ENCODE assay signal across 13 cellular contexts in genomic region chr16:57038151-57038550, GRCh38. TPM values are rescaled to one million over a fixed set of nuclear protein-coding genes. Genes with fewer than 3 reads are reported as not detected.
DNase-seq lines count a peak whose midpoint lies in the region; ATAC-seq and TF ChIP-seq lines count a peak whose summit lies in the region.
"Had no signal": no experiment of that assay in that cellular context is flagged by ENCODE, and none has a peak within 500 bp of the region (broad histone marks: within the 10 kb centered on the region; RNA-seq: fewer than 3 reads in every experiment).

No MANE protein-coding gene starts in this region.

- peaks cover 92% of the 10 kb centered on the region for H3K4me1 Mint-ChIP-seq in activated CD8-positive, alpha-beta T cell treated with anti-CD3 and anti-CD28 coated beads for 36 hours (ENCODE audit: low read depth)

- no peak for ATAC-seq in activated CD8-positive, alpha-beta T cell treated with anti-CD3 and anti-CD28 coated beads for 36 hours
- ATAC-seq in Right ventricle myocardium inferior: no peak

- peaks cover 74% of the 10 kb centered on the region for H3K36me3 Mint-ChIP-seq in activated CD8-positive, alpha-beta T cell treated with anti-CD3 and anti-CD28 coated beads for 36 hours (ENCODE audit: low read depth)

- H3K4me3 ChIP-seq in ACC112 (ENCODE audit: low read depth, low read length) (no peak overlapping the region), foreskin fibroblast (ENCODE audit: low read depth in 1 of 2, low read length in 2 of 2) (no peak overlapping the region)
- H3K4me3 ChIP-seq: coronary artery, thoracic aorta had no signal

- no peak overlapping the region for H2AFZ ChIP-seq in ACC112 (ENCODE audit: low read length, unreplicated experiment)

- intact Hi-C loops in activated CD8-positive, alpha-beta T cell treated with anti-CD3 and anti-CD28 coated beads for 36 hours (cut with micrococcal nuclease): no loop called here
- intact Hi-C loops in Right ventricle myocardium inferior (cut with DNase I): no loop called here

- H3K27me3 ChIP-seq in ACC112 (ENCODE audit: insufficient read depth, low read length): no peaks in the 10 kb centered on the region

- H3K27ac Mint-ChIP-seq in activated CD8-positive, alpha-beta T cell treated with anti-CD3 and anti-CD28 coated beads for 36 hours: peak overlapping the region; percentile 99

- DNase-seq in ELR (ENCODE audit: low read depth): peak; percentile 82
- DNase-seq in activated CD8-positive, alpha-beta T cell treated with anti-CD3 and anti-CD28 coated beads for 36 hours: no peak
- peak; percentile 68 to 75 for DNase-seq in foreskin fibroblast
- no peak for DNase-seq in stimulated activated CD4-positive, alpha-beta T cell treated with anti-CD3 and anti-CD28 coated beads, Interleukin-2, amount 100 ng/mL, for 48 hours
- no peak for DNase-seq in NCI-H146 (lab: John Stamatoyannopoulos, UW)
- DNase-seq in GM10266 (ENCODE audit: extremely low spot score): no peak
- DNase-seq in Right ventricle myocardium inferior (ENCODE audit: missing footprints): no peak
- DNase-seq: C1 segment of cervical spinal cord, midbrain, NCI-H1694 had no signal

- H3K36me3 ChIP-seq in ACC112 (ENCODE audit: insufficient read depth, low read length): peaks cover 27% of the 10 kb centered on the region

- H3K4me1 ChIP-seq in ACC112 (ENCODE audit: control insufficient read depth, insufficient read depth, low read length, unreplicated experiment): peaks cover 34% of the 10 kb centered on the region

- TF ChIP-seq CTCF in activated CD8-positive, alpha-beta T cell treated with anti-CD3 and anti-CD28 coated beads for 36 hours (IDR thresholded peaks at IDR 0.05): no peak
- TF ChIP-seq CTCF in foreskin fibroblast (IDR thresholded peaks at IDR 0.05; ENCODE audit: low read depth, low read length) (no peak), GM10266 (IDR thresholded peaks at IDR 0.05; ENCODE audit: control insufficient read depth, insufficient read depth, low read depth, missing control alignments) (no peak)

- CTCF ChIA-PET in activated CD8-positive, alpha-beta T cell treated with anti-CD3 and anti-CD28 coated beads for 36 hours (lab: Charles Lee): interaction anchor here (1.2 to 7.6 kb wide), 4 partner anchors 10 to 73 kb away, joined by 3 to 61 read pairs (median 14); partner anchors contain the start of gene NLRC5

- H3K27ac ChIP-seq in ACC112 (ENCODE audit: low read depth, low read length): peak overlapping the region; percentile 68
- H3K27ac ChIP-seq: thoracic aorta had no signal

- no peak overlapping the region for H3K4me3 Mint-ChIP-seq in activated CD8-positive, alpha-beta T cell treated with anti-CD3 and anti-CD28 coated beads for 36 hours

- H3K9me3 Mint-ChIP-seq in activated CD8-positive, alpha-beta T cell treated with anti-CD3 and anti-CD28 coated beads for 36 hours: no peaks in the 10 kb centered on the region

- POLR2A ChIA-PET in activated CD8-positive, alpha-beta T cell treated with anti-CD3 and anti-CD28 coated beads for 36 hours (lab: Charles Lee): interaction anchor here (1.4 to 14.8 kb wide), 5 partner anchors 13 to 57 kb away, joined by 3 to 213 read pairs (median 63); partner anchors contain the start of gene NLRC5

- H3K27me3 Mint-ChIP-seq in activated CD8-positive, alpha-beta T cell treated with anti-CD3 and anti-CD28 coated beads for 36 hours: no peaks in the 10 kb centered on the region

- H3K79me2 ChIP-seq in ACC112 (ENCODE audit: control insufficient read depth, insufficient read depth, low read length, unreplicated experiment): no peaks in the 10 kb centered on the region

RNA-seq across cellular contexts. Expression of gene NLRC5, which starts 48.8 kb away (rescaled TPM):
- 100 to 1,000 TPM; 135 to 153 TPM for total RNA-seq in activated CD8-positive, alpha-beta T cell treated with anti-CD3 and anti-CD28 coated beads for 36 hours
- 8.6 TPM for total RNA-seq in Right ventricle myocardium inferior

RNA-seq across cellular contexts. Expression of gene CPNE2, which starts 54.2 kb away (rescaled TPM):
- total RNA-seq in activated CD8-positive, alpha-beta T cell treated with anti-CD3 and anti-CD28 coated beads for 36 hours: 10 to 100 TPM; 18.6 to 20.6 TPM
- 14.6 TPM for total RNA-seq in Right ventricle myocardium inferior

Comparison
In these comparisons a context has a peak if more than half of its experiments do, and no peak if none do; other contexts are left out.
1. DNase-seq: peak in ELR (single experiment) and foreskin fibroblast (2 of 2); none in activated CD8-positive, alpha-beta T cell treated with anti-CD3 and anti-CD28 coated beads for 36 hours (single experiment), stimulated activated CD4-positive, alpha-beta T cell treated with anti-CD3 and anti-CD28 coated beads, Interleukin-2, amount 100 ng/mL, for 48 hours (0 of 2), NCI-H146 (single experiment), GM10266 (single experiment) and Right ventricle myocardium inferior (single experiment).
2. RNA of gene NLRC5, which starts 48.8 kb away (total RNA-seq): 135 to 153 TPM in activated CD8-positive, alpha-beta T cell treated with anti-CD3 and anti-CD28 coated beads for 36 hours; 8.6 TPM in Right ventricle myocardium inferior (single experiment); every median in the first group is over 10 times any median in the second.